ENCODE assay signal across 16 cellular contexts in genomic region chr1:28193701-28194161, GRCh38. TPM values are rescaled to one million over a fixed set of nuclear protein-coding genes. Genes with fewer than 3 reads are reported as not detected.
DNase-seq lines count a peak whose midpoint lies in the region; ATAC-seq, FAIRE-seq and TF ChIP-seq lines count a peak whose summit lies in the region.
"Had no signal": no experiment of that assay in that cellular context is flagged by ENCODE, and none has a peak within 500 bp of the region (broad histone marks: within the 10 kb centered on the region; RNA-seq: fewer than 3 reads in every experiment).

No MANE protein-coding gene starts in this region.

- H3K4me1 Mint-ChIP-seq in stimulated activated naive CD8-positive, alpha-beta T cell treated with anti-CD3 and anti-CD28 coated beads, Interleukin-15, amount 100 ng/mL, for 72 hours: peaks cover 23% of the 10 kb centered on the region

- TF ChIP-seq POLR2A in sigmoid colon (IDR thresholded peaks at IDR 0.05): no peak

- peak; percentile 31 for ATAC-seq in stimulated activated naive CD8-positive, alpha-beta T cell treated with anti-CD3 and anti-CD28 coated beads, Interleukin-15, amount 100 ng/mL, for 72 hours
- no peak for ATAC-seq in stimulated activated naive CD8-positive, alpha-beta T cell treated with anti-CD3 and anti-CD28 coated beads, Interleukin-15, Interleukin-2, amounts not matched to agents 100 U/mL and 50 U/mL, for 24 hours
- ATAC-seq: activated T-helper 17 cell treated with anti-CD3 and anti-CD28 coated beads, Interleukin-2, amount 50 U/mL, for 72 hours; T-helper 17 cell had no signal

- intact Hi-C loops in sigmoid colon (cut with DNase I): no loop called here

- TF ChIP-seq EP300 in sigmoid colon (IDR thresholded peaks at IDR 0.05): no peak

- DNase-seq in stimulated activated naive CD8-positive, alpha-beta T cell treated with anti-CD3 and anti-CD28 coated beads, Interleukin-15, amount 100 ng/mL, for 72 hours: no peak
- DNase-seq in stimulated activated naive CD8-positive, alpha-beta T cell treated with anti-CD3 and anti-CD28 coated beads, Interleukin-15, Interleukin-2, amounts not matched to agents 100 U/mL and 50 U/mL, for 24 hours: no peak
- DNase-seq in bronchial epithelial cell (ENCODE audit: low read depth) (peak; percentile 90), left kidney (ENCODE audit: low read depth, low spot score) (peak; percentile 28), COLO829 (ENCODE audit: low spot score) (no peak), sigmoid colon (no peak), AG08396 (ENCODE audit: low spot score) (no peak), pons (ENCODE audit: low spot score) (no peak)
- DNase-seq: activated CD4-positive, alpha-beta T cell treated with anti-CD3 and anti-CD28 coated beads for 48 hours; aorta; DMS79 treated with DMSO at 0.1 percent for 48 hours; NCI-H1105; NCI-H446; T-helper 17 cell had no signal

- no peaks in the 10 kb centered on the region for H3K4me1 ChIP-seq in sigmoid colon
- H3K4me1 ChIP-seq: tibial nerve had no signal

- no peaks in the 10 kb centered on the region for H3K27me3 ChIP-seq in bronchial epithelial cell (ENCODE audit: control insufficient read depth, insufficient read depth, low read length)
- no peaks in the 10 kb centered on the region for H3K27me3 ChIP-seq in sigmoid colon
- H3K27me3 ChIP-seq: tibial nerve had no signal

- H3K4me3 ChIP-seq in bronchial epithelial cell (ENCODE audit: low read depth, low read length) (peak overlapping the region; percentile 30), sigmoid colon (no peak overlapping the region)
- H3K4me3 ChIP-seq: tibial nerve had no signal

- TF ChIP-seq CTCF in bronchial epithelial cell (IDR thresholded peaks at IDR 0.05; ENCODE audit: insufficient read depth, low read length, severe bottlenecking) (no peak), sigmoid colon (IDR thresholded peaks at IDR 0.05) (no peak)

- no peak for FAIRE-seq in bronchial epithelial cell (lab: Jason Lieb, UNC)

- H3K9me3 ChIP-seq in sigmoid colon: no peaks in the 10 kb centered on the region
- H3K9me3 ChIP-seq: tibial nerve had no signal

- H3K9me3 Mint-ChIP-seq in stimulated activated naive CD8-positive, alpha-beta T cell treated with anti-CD3 and anti-CD28 coated beads, Interleukin-15, amount 100 ng/mL, for 72 hours: peaks cover 7 to 11% of the 10 kb centered on the region in 2 donors
- H3K9me3 Mint-ChIP-seq: activated T-helper 17 cell treated with anti-CD3 and anti-CD28 coated beads, Interleukin-2, amount 50 U/mL, for 72 hours had no signal

- H3K27ac Mint-ChIP-seq in stimulated activated naive CD8-positive, alpha-beta T cell treated with anti-CD3 and anti-CD28 coated beads, Interleukin-15, amount 100 ng/mL, for 72 hours: no peak overlapping the region
- H3K27ac Mint-ChIP-seq: activated T-helper 17 cell treated with anti-CD3 and anti-CD28 coated beads, Interleukin-2, amount 50 U/mL, for 72 hours; T-helper 17 cell had no signal

- H3K36me3 ChIP-seq in bronchial epithelial cell (ENCODE audit: control insufficient read depth, insufficient read depth, low read length) (no peaks in the 10 kb centered on the region), sigmoid colon (peaks cover 6 to 16% (median 11%) of the 10 kb centered on the region in 4 donors)

- no peak overlapping the region for H3K4me3 Mint-ChIP-seq in stimulated activated naive CD8-positive, alpha-beta T cell treated with anti-CD3 and anti-CD28 coated beads, Interleukin-15, amount 100 ng/mL, for 72 hours
- H3K4me3 Mint-ChIP-seq: activated T-helper 17 cell treated with anti-CD3 and anti-CD28 coated beads, Interleukin-2, amount 50 U/mL, for 72 hours; T-helper 17 cell had no signal

- 66 to 76% methylated on average over 8 of the region's 8 CpGs for WGBS in sigmoid colon, 2 donors

- H3K27ac ChIP-seq in sigmoid colon: no peak overlapping the region
- H3K27ac ChIP-seq: tibial nerve had no signal

- H3K27me3 Mint-ChIP-seq in stimulated activated naive CD8-positive, alpha-beta T cell treated with anti-CD3 and anti-CD28 coated beads, Interleukin-15, amount 100 ng/mL, for 72 hours: no peaks in the 10 kb centered on the region
- H3K27me3 Mint-ChIP-seq: activated T-helper 17 cell treated with anti-CD3 and anti-CD28 coated beads, Interleukin-2, amount 50 U/mL, for 72 hours; T-helper 17 cell had no signal

RNA-seq across cellular contexts. Expression of gene PTAFR, which starts 17.2 kb away (rescaled TPM):
- total RNA-seq in bronchial epithelial cell (5.0 and 10.9 TPM in 2 replicates), sigmoid colon (1 to 10 TPM; 4.1 to 8.0 (median 4.7) TPM)
- polyA plus RNA-seq in sigmoid colon: 1 to 10 TPM; 1.8 to 9.9 (median 4.2) TPM

RNA-seq across cellular contexts. Expression of gene DNAJC8, which starts 39.1 kb away (rescaled TPM):
- total RNA-seq in bronchial epithelial cell: 44.2 and 51.7 TPM in 2 replicates
- total RNA-seq in sigmoid colon: 10 to 100 TPM; 87.8 to 94.3 (median 94.2) TPM
- polyA plus RNA-seq in sigmoid colon: 10 to 100 TPM; 64.5 to 79.3 (median 73.2) TPM

RNA-seq across cellular contexts. Expression of gene ATP5IF1, which starts 42.2 kb away (rescaled TPM):
- total RNA-seq in bronchial epithelial cell (286 and 496 TPM in 2 replicates), sigmoid colon (100 to 1,000 TPM; 167 to 260 (median 205) TPM)
- polyA plus RNA-seq in sigmoid colon: 1,000 to 10,000 TPM in 1 of 3 donors, 100 to 1,000 TPM in 2; 663 to 1,120 (median 759) TPM

Comparison
In these comparisons a context has a peak if more than half of its experiments do, and no peak if none do; other contexts are left out.
1. DNase-seq: peak in bronchial epithelial cell (single experiment) and left kidney (single experiment); none in stimulated activated naive CD8-positive, alpha-beta T cell treated with anti-CD3 and anti-CD28 coated beads, Interleukin-15, amount 100 ng/mL, for 72 hours (0 of 2), stimulated activated naive CD8-positive, alpha-beta T cell treated with anti-CD3 and anti-CD28 coated beads, Interleukin-15, Interleukin-2, amounts not matched to agents 100 U/mL and 50 U/mL, for 24 hours (single experiment), COLO829 (single experiment), sigmoid colon (single experiment), AG08396 (single experiment) and pons (single experiment).